Comparison of ENCODE assay signal across 8 cellular contexts in the genomic region with DNA sequence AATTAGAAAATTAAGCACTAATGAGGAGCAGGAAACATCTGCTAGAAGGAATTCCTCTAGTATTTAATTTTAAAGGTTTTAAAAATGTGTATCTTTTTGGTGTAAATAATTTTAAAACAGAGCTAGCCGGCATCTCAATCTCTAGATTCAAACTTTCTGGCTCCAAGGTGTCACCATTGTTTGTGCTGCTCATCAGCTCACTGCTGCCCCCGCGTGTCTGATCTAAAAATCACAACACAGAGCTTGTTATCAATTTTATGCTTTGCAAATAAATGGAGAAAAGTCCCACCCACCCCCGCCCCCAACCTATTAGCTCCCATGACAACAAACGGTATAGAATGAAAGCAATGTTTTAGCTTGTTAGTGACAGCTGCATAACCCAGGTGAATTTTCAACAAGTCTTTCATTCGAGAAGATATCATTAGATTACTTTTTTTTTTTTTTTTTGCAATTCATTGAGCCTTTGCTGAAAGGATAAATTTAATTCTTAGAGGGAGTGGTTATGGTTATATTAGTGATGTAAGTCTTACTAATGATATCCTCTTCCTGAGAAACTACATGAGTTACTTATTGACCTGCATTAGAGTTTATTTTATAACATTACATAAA. TPM values are rescaled to one million over a fixed set of nuclear protein-coding genes. Genes with fewer than 3 reads are reported as not detected.
DNase-seq lines count a peak whose midpoint lies in the region; ATAC-seq, FAIRE-seq and TF ChIP-seq lines count a peak whose summit lies in the region.

No MANE protein-coding gene starts in this region.

- DNase-seq in D721Med (ENCODE audit: insufficient read length, low spot score) = peak; percentile 66
- DNase-seq in NCI-H460 (ENCODE audit: extremely low read depth, low read depth) = peak; percentile 83
- peak; percentile 79 to 95 for DNase-seq in activated CD4-positive, alpha-beta T cell treated with anti-CD3 and anti-CD28 coated beads for 4 hours
- peak; percentile 78 for DNase-seq in coronary artery (ENCODE audit: low spot score)
- DNase-seq in left lobe of liver (ENCODE audit: low spot score) = peak; percentile 74
- DNase-seq in stimulated activated CD4-positive, alpha-beta T cell treated with anti-CD3 and anti-CD28 coated beads, Interleukin-1b, Interleukin-23, amount 100 ng/mL, for 48 hours = peak; percentile 87

- H3K27ac ChIP-seq in coronary artery = no peak overlapping the region

- H3K4me3 ChIP-seq in coronary artery = peak overlapping the region; percentile 68

- ATAC-seq in HG03175 (IDR thresholded peaks at IDR 0.05; ENCODE audit: unreplicated experiment) (peak; percentile 61), left lobe of liver (peak; percentile 93), HG02840 (IDR thresholded peaks at IDR 0.05; ENCODE audit: low FRiP score, unreplicated experiment) (no peak)

- TF ChIP-seq CTCF in D721Med (IDR thresholded peaks at IDR 0.05; ENCODE audit: insufficient read depth, missing control alignments) (peak; percentile 78), coronary artery (IDR thresholded peaks at IDR 0.05) (peak; percentile 59)

- peak; percentile 60 for FAIRE-seq in D721Med (lab: Jason Lieb, UNC)

RNA-seq across cellular contexts. Expression of a gene that starts 11.3 kb away (rescaled TPM):
- total RNA-seq in NCI-H460 (2014; rRNA removed; shearing (Covaris generic)) = not detected in 2 replicates
- not detected in 2 replicates for polyA plus RNA-seq in NCI-H460 (2014; cell fraction: nucleus; rRNA removed)
- not detected for total RNA-seq in left lobe of liver

RNA-seq across cellular contexts. Expression of a gene that starts 29.6 kb away (rescaled TPM):
- total RNA-seq in NCI-H460 (2014; rRNA removed; shearing (Covaris generic)) = 25.6 and 31.7 TPM in 2 replicates
- polyA plus RNA-seq in NCI-H460 (2014; cell fraction: nucleus; rRNA removed) = 13.1 and 15.9 TPM in 2 replicates
- 5.5 TPM for total RNA-seq in left lobe of liver
